1 cellular context compared by ENCODE assay signal in genomic region chr14:35826218-35826951, GRCh38.
TF ChIP-seq lines count a peak whose summit lies in the region.

BRMS1L (plus strand) TSS chr14:35826338; CDS start chr14:35826517, 179 bp downstream.

TF ChIP-seq in HepG2, 621 proteins besides CTCF, POLR2A, EP300 and RAD21 (continued from another document and continues in another):
- TF ChIP-seq, protein P1, sequence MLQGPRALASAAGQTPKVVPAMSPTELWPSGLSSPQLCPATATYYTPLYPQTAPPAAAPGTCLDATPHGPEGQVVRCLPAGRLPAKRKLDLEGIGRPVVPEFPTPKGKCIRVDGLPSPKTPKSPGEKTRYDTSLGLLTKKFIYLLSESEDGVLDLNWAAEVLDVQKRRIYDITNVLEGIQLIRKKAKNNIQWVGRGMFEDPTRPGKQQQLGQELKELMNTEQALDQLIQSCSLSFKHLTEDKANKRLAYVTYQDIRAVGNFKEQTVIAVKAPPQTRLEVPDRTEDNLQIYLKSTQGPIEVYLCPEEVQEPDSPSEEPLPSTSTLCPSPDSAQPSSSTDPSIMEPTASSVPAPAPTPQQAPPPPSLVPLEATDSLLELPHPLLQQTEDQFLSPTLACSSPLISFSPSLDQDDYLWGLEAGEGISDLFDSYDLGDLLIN (CRISPR knock-in tag; IDR thresholded peaks at IDR 0.05; ENCODE audit: borderline replicate concordance) = no peak; the same call in none of the 2 replicates
- TF ChIP-seq NR2F1 (CRISPR knock-in tag; IDR thresholded peaks at IDR 0.05) = peak in 1 of 2 experiments; percentile 39; a peak in 1 of 4 replicates
- TF ChIP-seq BCLAF1 (IDR thresholded peaks at IDR 0.05) = no peak
- TF ChIP-seq ATF1 (CRISPR knock-in tag; IDR thresholded peaks at IDR 0.05) = peak; percentile 99
- TF ChIP-seq, protein P2, sequence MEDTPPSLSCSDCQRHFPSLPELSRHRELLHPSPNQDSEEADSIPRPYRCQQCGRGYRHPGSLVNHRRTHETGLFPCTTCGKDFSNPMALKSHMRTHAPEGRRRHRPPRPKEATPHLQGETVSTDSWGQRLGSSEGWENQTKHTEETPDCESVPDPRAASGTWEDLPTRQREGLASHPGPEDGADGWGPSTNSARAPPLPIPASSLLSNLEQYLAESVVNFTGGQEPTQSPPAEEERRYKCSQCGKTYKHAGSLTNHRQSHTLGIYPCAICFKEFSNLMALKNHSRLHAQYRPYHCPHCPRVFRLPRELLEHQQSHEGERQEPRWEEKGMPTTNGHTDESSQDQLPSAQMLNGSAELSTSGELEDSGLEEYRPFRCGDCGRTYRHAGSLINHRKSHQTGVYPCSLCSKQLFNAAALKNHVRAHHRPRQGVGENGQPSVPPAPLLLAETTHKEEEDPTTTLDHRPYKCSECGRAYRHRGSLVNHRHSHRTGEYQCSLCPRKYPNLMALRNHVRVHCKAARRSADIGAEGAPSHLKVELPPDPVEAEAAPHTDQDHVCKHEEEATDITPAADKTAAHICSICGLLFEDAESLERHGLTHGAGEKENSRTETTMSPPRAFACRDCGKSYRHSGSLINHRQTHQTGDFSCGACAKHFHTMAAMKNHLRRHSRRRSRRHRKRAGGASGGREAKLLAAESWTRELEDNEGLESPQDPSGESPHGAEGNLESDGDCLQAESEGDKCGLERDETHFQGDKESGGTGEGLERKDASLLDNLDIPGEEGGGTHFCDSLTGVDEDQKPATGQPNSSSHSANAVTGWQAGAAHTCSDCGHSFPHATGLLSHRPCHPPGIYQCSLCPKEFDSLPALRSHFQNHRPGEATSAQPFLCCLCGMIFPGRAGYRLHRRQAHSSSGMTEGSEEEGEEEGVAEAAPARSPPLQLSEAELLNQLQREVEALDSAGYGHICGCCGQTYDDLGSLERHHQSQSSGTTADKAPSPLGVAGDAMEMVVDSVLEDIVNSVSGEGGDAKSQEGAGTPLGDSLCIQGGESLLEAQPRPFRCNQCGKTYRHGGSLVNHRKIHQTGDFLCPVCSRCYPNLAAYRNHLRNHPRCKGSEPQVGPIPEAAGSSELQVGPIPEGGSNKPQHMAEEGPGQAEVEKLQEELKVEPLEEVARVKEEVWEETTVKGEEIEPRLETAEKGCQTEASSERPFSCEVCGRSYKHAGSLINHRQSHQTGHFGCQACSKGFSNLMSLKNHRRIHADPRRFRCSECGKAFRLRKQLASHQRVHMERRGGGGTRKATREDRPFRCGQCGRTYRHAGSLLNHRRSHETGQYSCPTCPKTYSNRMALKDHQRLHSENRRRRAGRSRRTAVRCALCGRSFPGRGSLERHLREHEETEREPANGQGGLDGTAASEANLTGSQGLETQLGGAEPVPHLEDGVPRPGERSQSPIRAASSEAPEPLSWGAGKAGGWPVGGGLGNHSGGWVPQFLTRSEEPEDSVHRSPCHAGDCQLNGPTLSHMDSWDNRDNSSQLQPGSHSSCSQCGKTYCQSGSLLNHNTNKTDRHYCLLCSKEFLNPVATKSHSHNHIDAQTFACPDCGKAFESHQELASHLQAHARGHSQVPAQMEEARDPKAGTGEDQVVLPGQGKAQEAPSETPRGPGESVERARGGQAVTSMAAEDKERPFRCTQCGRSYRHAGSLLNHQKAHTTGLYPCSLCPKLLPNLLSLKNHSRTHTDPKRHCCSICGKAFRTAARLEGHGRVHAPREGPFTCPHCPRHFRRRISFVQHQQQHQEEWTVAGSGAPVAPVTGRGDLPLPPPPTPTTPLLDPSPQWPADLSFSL (CRISPR knock-in tag; IDR thresholded peaks at IDR 0.05) = no peak; the same call in 1 of the 2 replicates
- 0 out of 4 replicates have a peak, but pooled peaks of 1 of the 2 experiments have one; percentile 41 for TF ChIP-seq REST (IDR thresholded peaks at IDR 0.05; ENCODE audit: borderline replicate concordance in 1 of 2, low read depth in 1 of 2, low read length in 2 of 2)
- TF ChIP-seq ZNF367 (CRISPR knock-in tag; IDR thresholded peaks at IDR 0.05; ENCODE audit: borderline replicate concordance) = peak; percentile 98
- peak; percentile 100 for TF ChIP-seq SNAI1 (CRISPR knock-in tag; IDR thresholded peaks at IDR 0.05; ENCODE audit: borderline replicate concordance)
- peak; percentile 91 for TF ChIP-seq TSC22D2 (CRISPR knock-in tag; IDR thresholded peaks at IDR 0.05; ENCODE audit: borderline replicate concordance)
- TF ChIP-seq ZEB1 (IDR thresholded peaks at IDR 0.05; ENCODE audit: insufficient replicate concordance, low read depth) = peak; percentile 79
- TF ChIP-seq ZNF343 (CRISPR knock-in tag; IDR thresholded peaks at IDR 0.05) = peak; percentile 100
- TF ChIP-seq PAXIP1 (CRISPR knock-in tag; conservative IDR thresholded peaks at IDR 0.05) = peak; percentile 90
- TF ChIP-seq PBX2 (CRISPR knock-in tag; IDR thresholded peaks at IDR 0.05) = peak; percentile 46; the same call in 1 of the 2 replicates
- peak; percentile 95 for TF ChIP-seq ZNF609 (CRISPR knock-in tag; IDR thresholded peaks at IDR 0.05; ENCODE audit: borderline replicate concordance)
- TF ChIP-seq ZNF740 (CRISPR knock-in tag; IDR thresholded peaks at IDR 0.05) = 0 out of 2 replicates have a peak, but pooled peaks have one; percentile 74
- TF ChIP-seq ZUFSP (CRISPR knock-in tag; IDR thresholded peaks at IDR 0.05; ENCODE audit: borderline replicate concordance) = no peak
- TF ChIP-seq ZMYM2 (CRISPR knock-in tag; IDR thresholded peaks at IDR 0.05) = no peak
- TF ChIP-seq TBX3 (IDR thresholded peaks at IDR 0.05; ENCODE audit: borderline replicate concordance) = peak; percentile 71; the same call in 1 of the 2 replicates
- peak; percentile 98 for TF ChIP-seq AGO2 (optimal IDR thresholded peaks at IDR 0.05; ENCODE audit: low read depth, low read length)
- peak; percentile 94; the same call in 1 of the 2 replicates for TF ChIP-seq ATRX (CRISPR knock-in tag; IDR thresholded peaks at IDR 0.05; ENCODE audit: borderline replicate concordance)
